Comparison of ENCODE assay signal across 8 cellular contexts in the genomic region with DNA sequence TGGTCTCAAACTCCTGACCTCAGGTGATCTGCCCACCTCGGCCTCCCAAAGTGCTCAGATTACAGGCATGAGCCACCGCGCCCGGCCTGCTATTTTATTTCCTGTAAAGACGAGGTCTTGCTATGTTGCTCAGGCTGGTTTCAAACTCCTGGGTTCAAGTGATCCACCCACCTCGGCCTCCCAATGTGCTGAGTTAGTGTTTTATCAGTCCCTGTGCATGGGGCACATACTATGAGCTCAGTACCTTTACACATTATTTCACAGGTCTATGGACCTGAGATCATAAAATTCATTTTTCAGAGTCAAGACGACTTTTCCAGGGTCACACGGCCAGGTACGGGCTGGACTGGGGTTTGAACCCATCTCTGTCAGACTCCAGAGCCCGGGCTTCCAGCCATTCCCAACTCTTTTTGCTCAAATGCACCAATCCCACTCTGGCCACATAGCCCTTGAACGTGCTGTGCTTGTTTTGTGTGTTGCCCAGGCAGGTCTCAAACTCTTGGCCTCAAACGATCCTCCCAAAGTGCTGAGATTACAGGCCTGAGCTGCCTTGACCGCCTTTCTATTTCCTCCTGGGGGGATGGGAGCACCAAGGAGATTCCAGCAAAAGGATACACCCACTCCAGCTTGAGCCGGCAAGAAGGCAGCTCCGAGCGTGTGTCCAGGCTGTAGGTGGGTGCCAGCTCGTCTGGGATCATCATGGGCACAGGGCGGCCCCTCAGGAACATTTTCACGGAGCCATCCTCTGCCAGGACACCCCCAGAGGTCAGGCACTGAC. TPM values are rescaled to one million over a fixed set of nuclear protein-coding genes. Genes with fewer than 3 reads are reported as not detected.
DNase-seq lines count a peak whose midpoint lies in the region; ATAC-seq and TF ChIP-seq lines count a peak whose summit lies in the region.

No MANE protein-coding gene starts in this region.

- POLR2A ChIA-PET in IMR-90 (lab: Charles Lee; ENCODE audit: unreplicated experiment): no interaction called here

- peak overlapping the region; percentile 82 for H3K4me2 ChIP-seq in IMR-90 (ENCODE audit: low read depth, low read length)

- TF ChIP-seq CTCF in AG09309 (IDR thresholded peaks at IDR 0.05; ENCODE audit: control insufficient read depth, insufficient read depth, low read depth, low read length, missing control alignments) (no peak), IMR-90 (conservative IDR thresholded peaks at IDR 0.05; ENCODE audit: low read depth, low read length) (no peak), breast epithelium (IDR thresholded peaks at IDR 0.05) (no peak), mesothelial cell of epicardium (IDR thresholded peaks at IDR 0.05; ENCODE audit: unreplicated experiment) (no peak)

- H3K9me3 ChIP-seq in IMR-90 (ENCODE audit: control insufficient read depth, insufficient read depth, low read length) (no peaks in the 10 kb centered on the region), breast epithelium (no peaks in the 10 kb centered on the region)

- peak overlapping the region; percentile 20; the same call in 1 of the 2 replicates for H2BK20ac ChIP-seq in IMR-90 (ENCODE audit: low read depth, low read length)

- H3K4me3 Mint-ChIP-seq in mesothelial cell of epicardium: peak overlapping the region; percentile 85

- peak overlapping the region; percentile 83 for H2AFZ ChIP-seq in IMR-90 (replicated peaks; ENCODE audit: low read length, poor library complexity)

- TF ChIP-seq POLR2A in IMR-90 (IDR thresholded peaks at IDR 0.05; ENCODE audit: low read depth, low read length) (no peak), breast epithelium (IDR thresholded peaks at IDR 0.05) (no peak)

- peaks cover 3% of the 10 kb centered on the region; the same call in 1 of the 2 replicates for H4K20me1 ChIP-seq in IMR-90 (ENCODE audit: insufficient read depth, low read length)

- peak overlapping the region; percentile 95 for H2AK9ac ChIP-seq in IMR-90 (replicated peaks; ENCODE audit: low read depth, low read length, poor library complexity)

- peak overlapping the region; percentile 72 for H2AK5ac ChIP-seq in IMR-90 (ENCODE audit: low read depth, low read length)

- peak overlapping the region; percentile 96 for H3K4me3 ChIP-seq in AG09309 (ENCODE audit: control insufficient read depth, low read depth, low read length)
- H3K4me3 ChIP-seq in IMR-90 (ENCODE audit: insufficient read depth, low read depth, low read length): peak overlapping the region; percentile 73
- H3K4me3 ChIP-seq in breast epithelium: peak overlapping the region in 2 of 3 donors; percentile 79 to 93

- peak overlapping the region; percentile 61 for H3K23ac ChIP-seq in IMR-90 (ENCODE audit: low read depth, low read length)

- intact Hi-C loops in IMR-90 (cut with micrococcal nuclease) (no loop called here), breast epithelium (cut with DNase I; ENCODE audit: low total_unique reads) (loop anchor here (10.0 kb wide), 1 partner anchor 113 kb away; no protein-coding TSS in a partner anchor)

- H2BK120ac ChIP-seq in IMR-90 (ENCODE audit: low read depth, low read length): peak overlapping the region; percentile 35; the same call in 1 of the 2 replicates

- H3K4me1 Mint-ChIP-seq in mesothelial cell of epicardium: peaks cover 33% of the 10 kb centered on the region

- H3K27me3 ChIP-seq in IMR-90 (ENCODE audit: control insufficient read depth, insufficient read depth, low read length) (no peaks in the 10 kb centered on the region), breast epithelium (no peaks in the 10 kb centered on the region)

- H4K91ac ChIP-seq in IMR-90 (ENCODE audit: insufficient read depth, low read depth, low read length): peak overlapping the region; percentile 83

- peak overlapping the region; percentile 93 for H3K14ac ChIP-seq in IMR-90 (replicated peaks; ENCODE audit: low read depth, low read length)

- H3K9me1 ChIP-seq in IMR-90 (ENCODE audit: insufficient read depth, low read length): no peaks in the 10 kb centered on the region

- peak overlapping the region; percentile 8; the same call in 1 of the 3 replicates for H2BK15ac ChIP-seq in IMR-90 (ENCODE audit: low read depth, low read length)

- H3K4me1 ChIP-seq in IMR-90 (ENCODE audit: control insufficient read depth, insufficient read depth, low read length): peaks cover 18% of the 10 kb centered on the region
- H3K4me1 ChIP-seq in breast epithelium: peaks cover 0 to 15% of the 10 kb centered on the region in 2 donors

- H3K36me3 ChIP-seq in IMR-90 (ENCODE audit: control insufficient read depth, insufficient read depth, low read length) (peaks cover 2% of the 10 kb centered on the region; the same call in 1 of the 2 replicates), breast epithelium (no peaks in the 10 kb centered on the region)

- CTCF ChIA-PET in IMR-90 (lab: Yijun Ruan, JAX): no interaction called here

- peak; percentile 18 for ATAC-seq in IMR-90 (ENCODE audit: low read depth)

- H3K27me3 Mint-ChIP-seq in mesothelial cell of epicardium (ENCODE audit: low read depth): peaks cover 2% of the 10 kb centered on the region

- H3K18ac ChIP-seq in IMR-90 (ENCODE audit: low read depth, low read length): peak overlapping the region; percentile 61

- in situ Hi-C loops in IMR-90 (cut with MboI; ENCODE audit: low sequenced_read_pairs): no loop called here

- H3K27ac Mint-ChIP-seq in mesothelial cell of epicardium: peak overlapping the region; percentile 84

- peak overlapping the region; percentile 73 for H2BK5ac ChIP-seq in IMR-90 (ENCODE audit: low read depth, low read length, poor library complexity, severe bottlenecking)

- H3K4ac ChIP-seq in IMR-90 (ENCODE audit: low read depth, low read length): peak overlapping the region; percentile 76

- peak overlapping the region; percentile 70; the same call in 1 of the 2 replicates for H3K56ac ChIP-seq in IMR-90 (ENCODE audit: extremely low read depth, insufficient read depth, low read length)

- DNase-seq in AG09309 (ENCODE audit: low read depth) (no peak), IMR-90 (peak; percentile 48), breast epithelium (ENCODE audit: low spot score in 2 of 2) (no peak), mesothelial cell of epicardium (ENCODE audit: low spot score in 2 of 2, unreplicated experiment in 2 of 2) (no peak), UCSD-AML1 (lab: John Stamatoyannopoulos, UW; ENCODE audit: unreplicated experiment) (no peak), AML-193 (lab: John Stamatoyannopoulos, UW) (no peak), dermis blood vessel endothelial cell (no peak), DMS79 treated with DMSO at 0.1 percent for 48 hours (lab: John Stamatoyannopoulos, UW) (no peak)

- peak overlapping the region; percentile 83 to 89; a peak in 3 of 4 replicates for H4K8ac ChIP-seq in IMR-90 (ENCODE audit: low read depth in 2 of 2, low read length in 2 of 2)

- H3K9me3 Mint-ChIP-seq in mesothelial cell of epicardium: no peaks in the 10 kb centered on the region

- peaks cover 14 to 35% of the 10 kb centered on the region in 2 experiments for H3K79me1 ChIP-seq in IMR-90 (ENCODE audit: low read depth in 1 of 2, low read length in 2 of 2)

- dilution Hi-C loops in IMR-90 (cut with HindIII; ENCODE audit: low sequenced_read_pairs, unreplicated experiment): no loop called here

- H3K27ac ChIP-seq in IMR-90 (ENCODE audit: insufficient read depth, low read length) (peak overlapping the region; percentile 51), breast epithelium (peak overlapping the region; percentile 60 to 73)

- WGBS in IMR-90 (ENCODE audit: extremely low coverage in 2 of 2, insufficient read length in 1 of 2), 2 experiments: 72% methylated on average over 5 of the region's 19 CpGs; no CpG with 5 or more reads in 1 of the 2 experiments

- no peaks in the 10 kb centered on the region for H3K36me3 Mint-ChIP-seq in mesothelial cell of epicardium

- peak overlapping the region; percentile 95 for H4K5ac ChIP-seq in IMR-90 (ENCODE audit: low read depth, low read length)

- BruUV-seq in IMR-90 (replicated peaks; lab: Mats Ljungman, UMichigan): no TSS peak

- no peak for TF ChIP-seq RAD21 in IMR-90 (IDR thresholded peaks at IDR 0.05; ENCODE audit: low read length)

- peak overlapping the region; percentile 91 for H3K9ac ChIP-seq in IMR-90 (ENCODE audit: low read depth, low read length)

RNA-seq across cellular contexts. Expression of a gene that starts 1.1 kb away (rescaled TPM):
- total RNA-seq in IMR-90 (2012; rRNA removed): 11.1 and 11.8 TPM in 2 replicates
- polyA plus RNA-seq in IMR-90 (2012; rRNA removed): 25.3 and 26.0 TPM in 2 replicates
- polyA plus RNA-seq in IMR-90 (2012; cell fraction: cytosol; rRNA removed): 16.1 and 17.7 TPM in 2 replicates
- polyA plus RNA-seq in IMR-90 (2012; cell fraction: nucleus; rRNA removed; ENCODE audit: low replicate concordance): 126 and 168 TPM in 2 replicates
- total RNA-seq in breast epithelium: 10 to 100 TPM; 27.7 to 42.0 (median 32.4) TPM
- 33.8 to 36.9 TPM (median 34.2 TPM) in 3 replicates for total RNA-seq in mesothelial cell of epicardium
- total RNA-seq in dermis blood vessel endothelial cell: 18.9 and 26.1 TPM in 2 replicates

RNA-seq across cellular contexts. Expression of a gene that starts 29.9 kb away (rescaled TPM):
- total RNA-seq in IMR-90 (2012; rRNA removed): 0.18 and 0.28 TPM in 2 replicates
- polyA plus RNA-seq in IMR-90 (2012; rRNA removed): 0.63 and 1.2 TPM in 2 replicates
- polyA plus RNA-seq in IMR-90 (2012; cell fraction: cytosol; rRNA removed): 0.35 and 0.55 TPM in 2 replicates
- 13.9 and 14.7 TPM in 2 replicates for polyA plus RNA-seq in IMR-90 (2012; cell fraction: nucleus; rRNA removed; ENCODE audit: low replicate concordance)
- 1 to 10 TPM in 2 of 3 donors, under 1 TPM in 1; 0.16 to 4.9 (median 4.8) TPM for total RNA-seq in breast epithelium
- total RNA-seq in mesothelial cell of epicardium: 3.6 to 5.1 TPM (median 4.1 TPM) in 3 replicates
- total RNA-seq in dermis blood vessel endothelial cell: 0.05 TPM in 1 of 2 replicates, not detected in the other

RNA-seq across cellular contexts. Expression of a gene that starts 36.1 kb away (rescaled TPM):
- total RNA-seq in IMR-90 (2012; rRNA removed): not detected in 2 replicates
- polyA plus RNA-seq in IMR-90 (2012; rRNA removed): 0.02 and 0.04 TPM in 2 replicates
- 0.02 and 0.07 TPM in 2 replicates for polyA plus RNA-seq in IMR-90 (2012; cell fraction: cytosol; rRNA removed)
- polyA plus RNA-seq in IMR-90 (2012; cell fraction: nucleus; rRNA removed; ENCODE audit: low replicate concordance): 0.16 and 0.17 TPM in 2 replicates
- total RNA-seq in breast epithelium: 1 to 10 TPM; 1.1 to 8.8 (median 1.2) TPM
- 0.09 TPM in 1 of 3 replicates, not detected in the others for total RNA-seq in mesothelial cell of epicardium
- total RNA-seq in dermis blood vessel endothelial cell: 3.2 and 5.0 TPM in 2 replicates

RNA-seq across cellular contexts. Expression of a gene that starts 53.5 kb away (rescaled TPM):
- total RNA-seq in IMR-90 (2012; rRNA removed) (3.9 and 5.2 TPM in 2 replicates), breast epithelium (10 to 100 TPM in 1 of 3 donors, 1 to 10 TPM in 2; 6.6 to 11.4 (median 7.2) TPM), mesothelial cell of epicardium (11.6 to 13.3 TPM (median 11.8 TPM) in 3 replicates), dermis blood vessel endothelial cell (5.1 and 9.4 TPM in 2 replicates)
- 9.6 and 10.9 TPM in 2 replicates for polyA plus RNA-seq in IMR-90 (2012; rRNA removed)
- 7.8 and 9.8 TPM in 2 replicates for polyA plus RNA-seq in IMR-90 (2012; cell fraction: cytosol; rRNA removed)
- polyA plus RNA-seq in IMR-90 (2012; cell fraction: nucleus; rRNA removed; ENCODE audit: low replicate concordance): 7.1 and 10.8 TPM in 2 replicates

RNA-seq across cellular contexts. Expression of a gene that starts 53.7 kb away (rescaled TPM):
- total RNA-seq in IMR-90 (2012; rRNA removed) (877 and 974 TPM in 2 replicates), breast epithelium (100 to 1,000 TPM; 175 to 238 (median 191) TPM), mesothelial cell of epicardium (440 to 462 TPM (median 461 TPM) in 3 replicates), dermis blood vessel endothelial cell (218 and 295 TPM in 2 replicates)
- polyA plus RNA-seq in IMR-90 (2012; rRNA removed): 587 and 623 TPM in 2 replicates
- polyA plus RNA-seq in IMR-90 (2012; cell fraction: cytosol; rRNA removed): 388 and 831 TPM in 2 replicates
- polyA plus RNA-seq in IMR-90 (2012; cell fraction: nucleus; rRNA removed; ENCODE audit: low replicate concordance): 88.5 and 316 TPM in 2 replicates
